ENCODE assay signal across 1 cellular context in the genomic region with DNA sequence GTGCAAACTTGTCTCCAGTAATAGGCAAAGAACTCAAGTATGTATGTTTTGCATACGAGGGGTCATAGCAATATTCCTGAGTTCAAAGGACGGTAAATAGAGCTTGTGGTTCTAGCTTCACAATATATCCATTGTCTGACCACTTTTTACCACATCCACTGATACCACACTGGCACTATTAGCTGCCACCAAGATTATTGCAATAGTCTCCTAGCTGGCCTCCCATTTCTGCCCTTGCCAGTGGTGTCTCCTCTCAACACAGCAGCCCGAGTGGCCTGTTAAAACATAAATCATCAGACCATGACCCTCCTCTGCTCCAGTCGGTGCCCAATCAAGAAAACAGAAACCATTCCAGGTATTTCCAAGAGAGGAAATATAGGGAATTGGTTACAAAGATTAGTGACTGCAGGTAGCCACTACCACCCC.
TF ChIP-seq lines count a peak whose summit lies in the region.

No MANE protein-coding gene starts in this region.

TF ChIP-seq in WTC11, 78 proteins besides CTCF, POLR2A, EP300 and RAD21 (continued from another document):
- TF ChIP-seq, protein P1, sequence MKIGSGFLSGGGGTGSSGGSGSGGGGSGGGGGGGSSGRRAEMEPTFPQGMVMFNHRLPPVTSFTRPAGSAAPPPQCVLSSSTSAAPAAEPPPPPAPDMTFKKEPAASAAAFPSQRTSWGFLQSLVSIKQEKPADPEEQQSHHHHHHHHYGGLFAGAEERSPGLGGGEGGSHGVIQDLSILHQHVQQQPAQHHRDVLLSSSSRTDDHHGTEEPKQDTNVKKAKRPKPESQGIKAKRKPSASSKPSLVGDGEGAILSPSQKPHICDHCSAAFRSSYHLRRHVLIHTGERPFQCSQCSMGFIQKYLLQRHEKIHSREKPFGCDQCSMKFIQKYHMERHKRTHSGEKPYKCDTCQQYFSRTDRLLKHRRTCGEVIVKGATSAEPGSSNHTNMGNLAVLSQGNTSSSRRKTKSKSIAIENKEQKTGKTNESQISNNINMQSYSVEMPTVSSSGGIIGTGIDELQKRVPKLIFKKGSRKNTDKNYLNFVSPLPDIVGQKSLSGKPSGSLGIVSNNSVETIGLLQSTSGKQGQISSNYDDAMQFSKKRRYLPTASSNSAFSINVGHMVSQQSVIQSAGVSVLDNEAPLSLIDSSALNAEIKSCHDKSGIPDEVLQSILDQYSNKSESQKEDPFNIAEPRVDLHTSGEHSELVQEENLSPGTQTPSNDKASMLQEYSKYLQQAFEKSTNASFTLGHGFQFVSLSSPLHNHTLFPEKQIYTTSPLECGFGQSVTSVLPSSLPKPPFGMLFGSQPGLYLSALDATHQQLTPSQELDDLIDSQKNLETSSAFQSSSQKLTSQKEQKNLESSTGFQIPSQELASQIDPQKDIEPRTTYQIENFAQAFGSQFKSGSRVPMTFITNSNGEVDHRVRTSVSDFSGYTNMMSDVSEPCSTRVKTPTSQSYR (CRISPR knock-in tag; IDR thresholded peaks at IDR 0.05) = no peak
- TF ChIP-seq PREB (CRISPR knock-in tag; IDR thresholded peaks at IDR 0.05; ENCODE audit: borderline replicate concordance) (no peak), SMAD3 (CRISPR knock-in tag; IDR thresholded peaks at IDR 0.05; ENCODE audit: borderline replicate concordance) (no peak), ELF4 (CRISPR knock-in tag; IDR thresholded peaks at IDR 0.05; ENCODE audit: low read depth) (no peak), ZNF263 (CRISPR knock-in tag; IDR thresholded peaks at IDR 0.05; ENCODE audit: low read depth) (no peak), ZNF423 (CRISPR knock-in tag; IDR thresholded peaks at IDR 0.05) (no peak), TCF7 (CRISPR knock-in tag; IDR thresholded peaks at IDR 0.05; ENCODE audit: low read depth) (no peak), ERG (CRISPR knock-in tag; IDR thresholded peaks at IDR 0.05) (no peak), GABPB1 (CRISPR knock-in tag; IDR thresholded peaks at IDR 0.05) (no peak)
- TF ChIP-seq, protein P2, sequence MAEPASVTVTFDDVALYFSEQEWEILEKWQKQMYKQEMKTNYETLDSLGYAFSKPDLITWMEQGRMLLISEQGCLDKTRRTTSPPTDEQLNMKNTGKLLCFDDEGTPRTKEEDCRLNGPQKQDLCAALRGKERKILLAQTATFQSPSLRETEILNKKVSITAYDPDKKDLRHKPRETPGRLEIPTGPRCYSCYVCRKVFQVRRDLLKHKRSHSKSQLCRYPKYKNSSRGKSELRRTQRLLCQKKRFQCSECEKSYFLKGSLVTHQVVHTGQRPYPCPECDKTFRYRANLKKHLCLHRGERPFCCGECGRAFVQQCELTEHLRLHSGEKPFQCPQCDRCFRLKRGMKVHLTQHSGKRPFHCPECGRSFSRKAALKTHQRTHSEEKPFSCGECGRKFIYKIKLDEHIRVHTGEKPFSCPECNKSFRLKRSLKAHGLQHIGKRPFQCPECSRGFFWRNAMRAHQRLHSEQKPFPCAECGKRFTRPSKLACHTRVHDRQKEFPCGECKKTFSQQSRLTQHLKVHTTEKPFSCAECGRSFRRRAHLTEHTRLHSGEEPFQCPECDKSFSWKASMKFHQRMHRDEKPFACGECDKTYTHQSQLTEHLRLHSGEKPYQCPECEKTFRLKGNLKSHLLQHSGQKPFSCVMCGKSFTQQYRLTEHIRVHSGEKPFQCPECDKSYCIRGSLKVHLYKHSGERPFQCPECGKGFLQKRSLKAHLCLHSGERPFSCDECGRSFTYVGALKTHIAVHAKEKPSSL (CRISPR knock-in tag; conservative IDR thresholded peaks at IDR 0.05) = no peak
- TF ChIP-seq, protein P3, sequence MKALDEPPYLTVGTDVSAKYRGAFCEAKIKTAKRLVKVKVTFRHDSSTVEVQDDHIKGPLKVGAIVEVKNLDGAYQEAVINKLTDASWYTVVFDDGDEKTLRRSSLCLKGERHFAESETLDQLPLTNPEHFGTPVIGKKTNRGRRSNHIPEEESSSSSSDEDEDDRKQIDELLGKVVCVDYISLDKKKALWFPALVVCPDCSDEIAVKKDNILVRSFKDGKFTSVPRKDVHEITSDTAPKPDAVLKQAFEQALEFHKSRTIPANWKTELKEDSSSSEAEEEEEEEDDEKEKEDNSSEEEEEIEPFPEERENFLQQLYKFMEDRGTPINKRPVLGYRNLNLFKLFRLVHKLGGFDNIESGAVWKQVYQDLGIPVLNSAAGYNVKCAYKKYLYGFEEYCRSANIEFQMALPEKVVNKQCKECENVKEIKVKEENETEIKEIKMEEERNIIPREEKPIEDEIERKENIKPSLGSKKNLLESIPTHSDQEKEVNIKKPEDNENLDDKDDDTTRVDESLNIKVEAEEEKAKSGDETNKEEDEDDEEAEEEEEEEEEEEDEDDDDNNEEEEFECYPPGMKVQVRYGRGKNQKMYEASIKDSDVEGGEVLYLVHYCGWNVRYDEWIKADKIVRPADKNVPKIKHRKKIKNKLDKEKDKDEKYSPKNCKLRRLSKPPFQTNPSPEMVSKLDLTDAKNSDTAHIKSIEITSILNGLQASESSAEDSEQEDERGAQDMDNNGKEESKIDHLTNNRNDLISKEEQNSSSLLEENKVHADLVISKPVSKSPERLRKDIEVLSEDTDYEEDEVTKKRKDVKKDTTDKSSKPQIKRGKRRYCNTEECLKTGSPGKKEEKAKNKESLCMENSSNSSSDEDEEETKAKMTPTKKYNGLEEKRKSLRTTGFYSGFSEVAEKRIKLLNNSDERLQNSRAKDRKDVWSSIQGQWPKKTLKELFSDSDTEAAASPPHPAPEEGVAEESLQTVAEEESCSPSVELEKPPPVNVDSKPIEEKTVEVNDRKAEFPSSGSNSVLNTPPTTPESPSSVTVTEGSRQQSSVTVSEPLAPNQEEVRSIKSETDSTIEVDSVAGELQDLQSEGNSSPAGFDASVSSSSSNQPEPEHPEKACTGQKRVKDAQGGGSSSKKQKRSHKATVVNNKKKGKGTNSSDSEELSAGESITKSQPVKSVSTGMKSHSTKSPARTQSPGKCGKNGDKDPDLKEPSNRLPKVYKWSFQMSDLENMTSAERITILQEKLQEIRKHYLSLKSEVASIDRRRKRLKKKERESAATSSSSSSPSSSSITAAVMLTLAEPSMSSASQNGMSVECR (CRISPR knock-in tag; IDR thresholded peaks at IDR 0.05; ENCODE audit: borderline replicate concordance) = no peak
